14 cellular contexts compared by ENCODE assay signal in the genomic region with DNA sequence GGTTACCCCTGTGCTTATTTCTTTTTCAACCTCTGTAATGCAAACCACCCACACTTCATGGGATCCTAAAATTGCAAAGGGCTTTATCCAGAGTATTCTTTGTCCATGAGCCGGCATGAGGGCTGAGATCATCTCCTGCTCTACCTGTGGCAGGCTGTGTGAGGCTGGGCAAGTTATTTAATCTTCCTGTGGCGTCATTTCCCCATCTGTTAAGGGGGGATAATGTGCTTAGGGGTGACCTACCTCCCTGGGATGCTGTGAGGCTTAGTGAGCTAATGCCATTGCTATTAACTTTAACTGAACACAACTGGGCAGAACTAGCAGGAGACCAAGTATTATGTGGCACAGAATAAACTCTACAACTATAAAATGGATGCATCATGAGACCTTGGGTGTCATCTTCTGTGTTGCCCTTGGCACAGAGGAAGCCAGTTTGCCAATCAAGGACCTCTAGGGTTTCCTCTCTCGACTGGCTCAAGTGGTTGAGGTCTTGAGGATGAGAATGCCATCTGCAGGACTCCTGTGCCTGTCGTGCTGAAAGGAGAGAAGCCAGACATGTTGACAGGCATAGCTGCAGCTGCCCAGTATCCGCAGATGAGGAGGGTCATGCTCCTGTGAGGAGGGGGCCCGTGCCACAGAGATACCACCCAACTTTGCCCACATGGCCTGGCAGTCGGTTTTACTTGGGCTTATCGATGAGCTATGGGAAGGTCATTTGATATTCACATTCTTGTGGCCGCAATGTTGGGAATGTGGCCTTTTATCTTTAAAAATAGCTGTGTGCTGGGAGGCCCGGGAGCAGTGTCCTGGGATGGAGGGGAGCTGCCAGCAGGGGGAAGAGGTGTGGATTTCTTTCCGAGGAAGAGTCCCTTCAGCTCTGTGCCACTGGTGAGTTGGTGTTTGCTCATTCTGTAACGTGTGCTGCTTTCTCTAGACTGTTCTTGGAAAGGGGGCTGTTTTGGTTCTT. TPM values are rescaled to one million over a fixed set of nuclear protein-coding genes. Genes with fewer than 3 reads are reported as not detected.
DNase-seq lines count a peak whose midpoint lies in the region; ATAC-seq, FAIRE-seq and TF ChIP-seq lines count a peak whose summit lies in the region.
"Had no signal": no experiment of that assay in that cellular context is flagged by ENCODE, and none has a peak within 500 bp of the region (broad histone marks: within the 10 kb centered on the region; RNA-seq: fewer than 3 reads in every experiment).

No MANE protein-coding gene starts in this region.

- H3K27me3 Mint-ChIP-seq in nephron (ENCODE audit: low read depth): peaks cover 53% of the 10 kb centered on the region
- H3K27me3 Mint-ChIP-seq in activated T-cell treated with anti-CD3 and anti-CD28 coated beads, Interleukin-2, amount 50 U/mL, for 4 hours (ENCODE audit: low read depth): peaks cover 27% of the 10 kb centered on the region

- no peak overlapping the region for H3K9ac ChIP-seq in H1 (replicated peaks in 1 of 4; ENCODE audit: extremely low read depth in 1 of 4, low read depth in 3 of 4, low read length in 3 of 4)

- H3K4me1 ChIP-seq in H1 (replicated peaks in 1 of 4; ENCODE audit: control insufficient read depth in 3 of 4, insufficient read depth in 4 of 4, low read length in 3 of 4): peaks cover 8 to 20% (median 12%) of the 10 kb centered on the region in 4 experiments
- H3K4me1 ChIP-seq: Peyer's patch, prostate gland, tibial nerve had no signal

- H2BK5ac ChIP-seq in H1 (ENCODE audit: low read depth, low read length): peak overlapping the region; percentile 72; the same call in 1 of the 2 replicates

- no peaks in the 10 kb centered on the region for H3K27me3 ChIP-seq in H1 (replicated peaks in 1 of 4; ENCODE audit: control insufficient read depth in 3 of 4, extremely low read depth in 1 of 4, insufficient read depth in 3 of 4, low read length in 3 of 4)
- H3K27me3 ChIP-seq: Peyer's patch had no signal

- TF ChIP-seq POLR2A in H1 (IDR thresholded peaks at IDR 0.05; ENCODE audit: control extremely low read depth in 1 of 2, low read depth in 2 of 2, low read length in 2 of 2): no peak

- H3K56ac ChIP-seq in H1 (replicated peaks; ENCODE audit: insufficient read length, low read depth, low read length): no peak overlapping the region

- H3K4me1 Mint-ChIP-seq in nephron: peaks cover 39% of the 10 kb centered on the region
- no peaks in the 10 kb centered on the region for H3K4me1 Mint-ChIP-seq in activated T-cell treated with anti-CD3 and anti-CD28 coated beads, Interleukin-2, amount 50 U/mL, for 4 hours (ENCODE audit: low read depth)

- no peak overlapping the region for H3K23ac ChIP-seq in H1 (ENCODE audit: insufficient read length)

- H4K5ac ChIP-seq in H1 (ENCODE audit: insufficient read length, low read depth, low read length): no peak overlapping the region

- no peak overlapping the region for H2BK120ac ChIP-seq in H1 (replicated peaks; ENCODE audit: low read depth, low read length)

- TF ChIP-seq EP300 in H1 (IDR thresholded peaks at IDR 0.05; ENCODE audit: borderline replicate concordance in 1 of 2, low read depth in 2 of 2, low read length in 2 of 2): no peak

- no peaks in the 10 kb centered on the region for H3K79me2 ChIP-seq in H1 (ENCODE audit: control insufficient read depth in 1 of 2, insufficient read depth in 2 of 2, low read length in 2 of 2)

- H3K23me2 ChIP-seq in H1 (ENCODE audit: low read depth, low read length): no peaks in the 10 kb centered on the region

- ATAC-seq in activated T-cell treated with anti-CD3 and anti-CD28 coated beads, Interleukin-2, amount 50 U/mL, for 4 hours: no peak

- TF ChIP-seq RAD21 in H1 (IDR thresholded peaks at IDR 0.05 in 1 of 2, conservative IDR thresholded peaks at IDR 0.05 in 1 of 2; ENCODE audit: low read depth in 2 of 2, low read length in 2 of 2): peak; percentile 5 to 37; a peak in 2 of 4 replicates

- H4K20me1 ChIP-seq in H1 (replicated peaks in 1 of 2; ENCODE audit: control insufficient read depth in 1 of 2, insufficient read depth in 2 of 2, low read length in 2 of 2): no peaks in the 10 kb centered on the region

- peak overlapping the region; percentile 93 for H2AFZ ChIP-seq in H1 (ENCODE audit: low read length)

- WGBS in H1 (ENCODE audit: extremely low coverage in 1 of 2, insufficient coverage in 1 of 2, insufficient read length in 1 of 2, insufficient replicate concordance in 2 of 2, low coverage in 1 of 2, low lambda C conversion rate in 2 of 2, missing lambda C conversion rate in 1 of 2), 2 experiments: 41% methylated on average over 12 of the region's 12 CpGs; no CpG with 5 or more reads in 1 of the 2 experiments

- H4K91ac ChIP-seq in H1 (replicated peaks; ENCODE audit: insufficient read length, low read length): peak overlapping the region; percentile 34

- H4K8ac ChIP-seq in H1 (ENCODE audit: extremely low read depth, insufficient read depth, low read length): no peak overlapping the region

- H3K27ac ChIP-seq in H1 (ENCODE audit: low read depth, low read length): no peak overlapping the region
- H3K27ac ChIP-seq: Peyer's patch, prostate gland, tibial nerve had no signal

- peak overlapping the region; percentile 75; the same call in 1 of the 2 replicates for H2BK12ac ChIP-seq in H1 (ENCODE audit: low read depth, low read length)

- peak overlapping the region; percentile 19 for H3K4ac ChIP-seq in H1 (replicated peaks; ENCODE audit: insufficient read length, low read depth, low read length)

- POLR2A ChIA-PET in H1 (lab: Charles Lee; ENCODE audit: partially characterized antibody): interaction anchor here (0.7 kb wide), 1 partner anchor 30 kb away, joined by 3 read pairs; no protein-coding TSS in a partner anchor

- 0 out of 2 replicates have a peak overlapping the region, but pooled peaks have one; percentile 13 for H3K18ac ChIP-seq in H1 (ENCODE audit: extremely low read depth, low read length)

- H3K79me1 ChIP-seq in H1 (ENCODE audit: low read depth, low read length): no peaks in the 10 kb centered on the region

- DNase-seq in DMS79 (lab: John Stamatoyannopoulos, UW) (peak; percentile 57), NCI-H2171 treated with DMSO at 0.1 percent for 48 hours (lab: John Stamatoyannopoulos, UW) (peak; percentile 47), H1 (ENCODE audit: low read depth in 1 of 2, low spot score in 2 of 2) (peak; percentile 33 to 54), GM19240 (ENCODE audit: insufficient read length, low spot score) (no peak), mucosa of gallbladder (ENCODE audit: low spot score) (no peak)
- no peak for DNase-seq in activated naive CD4-positive, alpha-beta T cell treated with anti-CD3 and anti-CD28 coated beads, Interleukin-2, amount 50 U/mL, for 16 hours
- DNase-seq in activated T-cell treated with anti-CD3 and anti-CD28 coated beads, Interleukin-2, amount 50 U/mL, for 4 hours: no peak
- DNase-seq: activated T-cell treated with anti-CD3 and anti-CD28 coated beads, Interleukin-2, amount 50 U/mL, for 1 hour; MV-4-11; Peyer's patch had no signal

- H3K36me3 ChIP-seq in H1 (ENCODE audit: control insufficient read depth in 2 of 4, insufficient read depth in 4 of 4, low read length in 3 of 4): no peaks in the 10 kb centered on the region
- H3K36me3 ChIP-seq: Peyer's patch, prostate gland, tibial nerve had no signal

- peak overlapping the region; percentile 52 for H2BK20ac ChIP-seq in H1 (ENCODE audit: low read length)

- H3K4me2 ChIP-seq in H1 (ENCODE audit: insufficient read depth in 1 of 2, low read depth in 2 of 2, low read length in 2 of 2): peak overlapping the region; percentile 40 to 45; a peak in 3 of 4 replicates

- H2AK5ac ChIP-seq in H1 (ENCODE audit: low read depth, low read length): no peak overlapping the region

- CTCF ChIA-PET in H1 (lab: Charles Lee; ENCODE audit: partially characterized antibody): interaction anchor here (0.6 to 2.2 kb wide), 13 partner anchors 9 to 85 kb away, joined by 3 to 4 read pairs (median 3); no protein-coding TSS in a partner anchor

- peak overlapping the region; percentile 21 to 44 (median 32) for H3K27ac Mint-ChIP-seq in nephron

- H3K36me3 Mint-ChIP-seq in nephron (ENCODE audit: low read depth): no peaks in the 10 kb centered on the region
- no peaks in the 10 kb centered on the region for H3K36me3 Mint-ChIP-seq in activated T-cell treated with anti-CD3 and anti-CD28 coated beads, Interleukin-2, amount 50 U/mL, for 4 hours (ENCODE audit: insufficient read depth)

- H3K4me3 Mint-ChIP-seq in nephron: peak overlapping the region in 1 of 3 experiments; percentile 49
- no peak overlapping the region for H3K4me3 Mint-ChIP-seq in activated T-cell treated with anti-CD3 and anti-CD28 coated beads, Interleukin-2, amount 50 U/mL, for 4 hours

- no peaks in the 10 kb centered on the region for H3K9me3 ChIP-seq in H1 (ENCODE audit: insufficient read depth in 2 of 2, low read depth in 1 of 2, low read length in 1 of 2)
- H3K9me3 ChIP-seq: Peyer's patch, prostate gland, tibial nerve had no signal

- peak; percentile 58 for FAIRE-seq in H1 (lab: Jason Lieb, UNC)
- FAIRE-seq: GM12891 had no signal

- TF ChIP-seq CTCF in H1 (IDR thresholded peaks at IDR 0.05; ENCODE audit: control extremely low read depth in 1 of 3, insufficient read depth in 1 of 3, low read depth in 1 of 3, low read length in 3 of 3) (peak; percentile 39 to 59 (median 50)), nephron (IDR thresholded peaks at IDR 0.05; ENCODE audit: unreplicated experiment in 3 of 3) (peak in 1 of 3 experiments; percentile 26)

- no peaks in the 10 kb centered on the region for H3K9me3 Mint-ChIP-seq in nephron
- H3K9me3 Mint-ChIP-seq in activated T-cell treated with anti-CD3 and anti-CD28 coated beads, Interleukin-2, amount 50 U/mL, for 4 hours: no peaks in the 10 kb centered on the region

- H3K14ac ChIP-seq in H1 (ENCODE audit: insufficient read length): no peak overlapping the region

- no peak overlapping the region for H3K4me3 ChIP-seq in H1 (ENCODE audit: extremely low read depth in 1 of 4, insufficient read depth in 2 of 4, low read depth in 3 of 4, low read length in 4 of 4)
- H3K4me3 ChIP-seq: Peyer's patch, prostate gland, tibial nerve had no signal

- H2BK15ac ChIP-seq in H1 (ENCODE audit: low read length): 0 out of 2 replicates have a peak overlapping the region, but pooled peaks have one; percentile 53

TF ChIP-seq in H1, 55 proteins besides CTCF, POLR2A, EP300 and RAD21 (continues in another document):
- no peak for TF ChIP-seq CBX5 (IDR thresholded peaks at IDR 0.05; ENCODE audit: low read depth, low read length)

RNA-seq across cellular contexts. Expression of gene FRMPD1, which starts 17.2 kb away (rescaled TPM):
- total RNA-seq in H1 (2021; fragmentation: NEBNext Ultra II Directional; extraction: Animal tissue kit (Norgen Biotek cat#: 25700)): 0.32 and 0.52 TPM in 2 replicates
- 0.25 and 0.27 TPM in 2 replicates for polyA plus RNA-seq in H1 (2011; rRNA removed)
- 0.13 TPM for polyA plus RNA-seq in H1 (2011; cell fraction: cytosol; rRNA removed)
- polyA plus RNA-seq in H1 (2011; cell fraction: nucleus; rRNA removed): 0.53 TPM
- 0.27 to 0.35 TPM (median 0.29 TPM) in 4 replicates for polyA plus RNA-seq in H1 (2012, experiment 1 of 2)
- polyA plus RNA-seq in H1 (2012, experiment 2 of 2): 0.24 TPM
- 0.14 TPM for polyA plus RNA-seq in H1 (2013, experiment 1 of 2)
- polyA plus RNA-seq in H1 (2013, experiment 2 of 2): 0.15 TPM
- 0.41 and 0.46 TPM in 2 replicates for polyA minus RNA-seq in H1 (2011; rRNA and poly(A)+ RNA removed)
- not detected for polyA minus RNA-seq in H1 (2011; cell fraction: cytosol; rRNA and poly(A)+ RNA removed)
- 0.20 TPM for polyA minus RNA-seq in H1 (2011; cell fraction: nucleus; rRNA and poly(A)+ RNA removed)
- total RNA-seq in mucosa of gallbladder: 5.9 TPM
- under 1 TPM in 1 of 3 donors, not detected in 2; 0.03 TPM for total RNA-seq in activated T-cell treated with anti-CD3 and anti-CD28 coated beads, Interleukin-2, amount 50 U/mL, for 4 hours

Comparison
In these comparisons a context has a peak if more than half of its experiments do, and no peak if none do; other contexts are left out.
1. DNase-seq: peak in DMS79 (single experiment), NCI-H2171 treated with DMSO at 0.1 percent for 48 hours (single experiment) and H1 (2 of 2); none in GM19240 (single experiment), mucosa of gallbladder (single experiment), activated naive CD4-positive, alpha-beta T cell treated with anti-CD3 and anti-CD28 coated beads, Interleukin-2, amount 50 U/mL, for 16 hours (single experiment) and activated T-cell treated with anti-CD3 and anti-CD28 coated beads, Interleukin-2, amount 50 U/mL, for 4 hours (single experiment).